In the genomic region with DNA sequence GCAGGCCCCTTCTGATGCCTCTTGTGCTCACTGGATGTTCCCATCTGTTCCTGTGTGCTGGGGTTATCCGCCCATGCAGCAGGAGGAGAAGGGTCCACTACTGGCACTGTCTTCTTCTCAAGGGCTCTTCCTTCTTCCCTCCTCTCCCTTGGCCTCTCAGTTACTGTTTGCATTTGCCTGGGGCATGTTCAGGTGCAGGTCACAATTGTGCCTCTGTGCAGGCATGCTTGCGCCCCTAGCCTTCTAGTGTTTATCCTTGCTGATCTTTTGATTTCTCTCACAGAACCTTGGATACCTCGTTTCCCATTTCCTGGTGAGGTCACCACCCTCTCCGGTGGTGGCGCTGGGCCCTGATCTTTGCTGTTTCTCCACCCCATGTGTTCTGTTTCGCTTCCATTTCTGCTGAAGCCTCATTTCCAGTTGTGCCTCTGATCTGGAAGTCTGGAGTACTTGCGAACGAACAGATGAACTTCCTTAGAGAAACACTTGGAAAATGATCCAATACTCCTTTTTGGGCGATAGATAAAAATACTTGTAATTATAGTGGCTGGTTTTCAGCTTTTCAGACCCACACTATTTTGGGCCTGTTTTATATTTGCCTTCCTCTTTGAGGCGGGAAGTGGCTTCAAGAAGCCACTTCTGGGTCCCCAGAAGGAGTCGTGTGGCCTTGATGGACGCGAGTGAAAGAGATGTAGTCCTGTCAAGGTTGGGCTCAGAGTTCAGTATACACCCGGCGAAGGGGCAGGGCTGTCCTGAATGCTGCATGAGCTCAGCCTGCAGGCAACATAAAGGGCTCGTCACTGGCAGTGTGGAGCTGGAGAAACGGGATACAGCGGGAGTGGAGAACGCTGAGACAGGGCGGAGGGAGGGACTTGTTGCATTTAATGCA, we compare ENCODE assay signal across 16 cellular contexts.
DNase-seq lines count a peak whose midpoint lies in the region; ATAC-seq and TF ChIP-seq lines count a peak whose summit lies in the region.
"Had no signal": no experiment of that assay in that cellular context is flagged by ENCODE, and none has a peak within 500 bp of the region (broad histone marks: within the 10 kb centered on the region; RNA-seq: fewer than 3 reads in every experiment).

No MANE protein-coding gene starts in this region.

- H3K9me2 ChIP-seq in GM23338 (ENCODE audit: insufficient read depth): no peaks in the 10 kb centered on the region

- no peaks in the 10 kb centered on the region for H3K9me3 Mint-ChIP-seq in GM23338
- peaks cover 3 to 13% (median 9%) of the 10 kb centered on the region in 7 donors for H3K9me3 Mint-ChIP-seq in naive B cell
- H3K9me3 Mint-ChIP-seq: immature natural killer cell, WTC11 had no signal

- H2AFZ ChIP-seq in GM23338: no peak overlapping the region; the same call in 1 of the 2 replicates

- H3K27ac ChIP-seq in 22Rv1 (peak overlapping the region; percentile 58), GM23338 (ENCODE audit: low read depth) (no peak overlapping the region)
- H3K27ac ChIP-seq: pancreas had no signal

- H3K36me3 ChIP-seq in GM23338 (ENCODE audit: insufficient read depth): no peaks in the 10 kb centered on the region
- H3K36me3 ChIP-seq: pancreas had no signal

- TF ChIP-seq CTCF in 22Rv1 (IDR thresholded peaks at IDR 0.05) (no peak), GM23338 (conservative IDR thresholded peaks at IDR 0.05; ENCODE audit: low read depth in 2 of 2) (no peak)

- no peak overlapping the region for H3K4me3 ChIP-seq in GM23338
- H3K4me3 ChIP-seq: pancreas had no signal

- H3K36me3 Mint-ChIP-seq in GM23338 (ENCODE audit: low read depth) (no peaks in the 10 kb centered on the region), naive B cell (peaks cover 37 to 42% of the 10 kb centered on the region in 2 donors), T-helper 17 cell (ENCODE audit: low read depth) (peaks cover 6% of the 10 kb centered on the region)
- H3K36me3 Mint-ChIP-seq: activated CD8-positive, alpha-beta memory T cell treated with anti-CD3 and anti-CD28 coated beads, Interleukin-2, amount 10 ng/mL, durations not matched to agents 7 days and 5 days; WTC11 had no signal

- no peaks in the 10 kb centered on the region for H4K20me1 ChIP-seq in GM23338 (replicated peaks; ENCODE audit: insufficient read depth)

- H3K9me3 ChIP-seq in T-helper 17 cell (ENCODE audit: control insufficient read depth, low read length, poor library complexity, severe bottlenecking): no peaks in the 10 kb centered on the region
- H3K9me3 ChIP-seq: pancreas had no signal

- H3F3A ChIP-seq in GM23338 (replicated peaks; ENCODE audit: low read depth): no peaks in the 10 kb centered on the region

- DNase-seq in GM23338 (ENCODE audit: low spot score) (no peak), naive B cell (no peak), T-helper 17 cell (no peak), NCI-H2227 (lab: John Stamatoyannopoulos, UW; ENCODE audit: unreplicated experiment) (no peak)
- DNase-seq: activated CD8-positive, alpha-beta memory T cell treated with anti-CD3 and anti-CD28 coated beads, Interleukin-2, amount 10 ng/mL, durations not matched to agents 7 days and 5 days; activated gamma-delta T cell; immature natural killer cell; Karpas-422; NCI-H1436; pancreas; stimulated activated naive CD8-positive, alpha-beta T cell treated with anti-CD3 and anti-CD28 coated beads, Interleukin-15, amount 100 ng/mL, for 72 hours had no signal

- H3K79me2 ChIP-seq in GM23338 (replicated peaks; ENCODE audit: insufficient read depth): no peaks in the 10 kb centered on the region

- no peak overlapping the region for H3K27ac Mint-ChIP-seq in GM23338
- peak overlapping the region in 5 of 6 donors; percentile 20 to 76 (median 42) for H3K27ac Mint-ChIP-seq in naive B cell
- H3K27ac Mint-ChIP-seq in T-helper 17 cell: no peak overlapping the region
- H3K27ac Mint-ChIP-seq: activated CD8-positive, alpha-beta memory T cell treated with anti-CD3 and anti-CD28 coated beads, Interleukin-2, amount 10 ng/mL, durations not matched to agents 7 days and 5 days; immature natural killer cell; WTC11 had no signal

- ATAC-seq in GM23338 (peak; percentile 36; the same call in 2 of the 3 replicates), esophagus mucosa (peak; percentile 37), naive B cell (ENCODE audit: low read depth in 2 of 2) (no peak), T-helper 17 cell (no peak), HG03108 (IDR thresholded peaks at IDR 0.05; ENCODE audit: unreplicated experiment) (no peak), HG03342 (IDR thresholded peaks at IDR 0.05; ENCODE audit: unreplicated experiment) (no peak)
- ATAC-seq: activated CD8-positive, alpha-beta memory T cell treated with anti-CD3 and anti-CD28 coated beads, Interleukin-2, amount 10 ng/mL, durations not matched to agents 7 days and 5 days; stimulated activated naive CD8-positive, alpha-beta T cell treated with anti-CD3 and anti-CD28 coated beads, Interleukin-15, amount 100 ng/mL, for 72 hours; WTC11 had no signal

- H3K4me2 ChIP-seq in GM23338: no peak overlapping the region

- H3K4me1 Mint-ChIP-seq in GM23338 (no peaks in the 10 kb centered on the region), naive B cell (peaks cover 50 to 58% (median 50%) of the 10 kb centered on the region in 3 donors), T-helper 17 cell (no peaks in the 10 kb centered on the region)
- H3K4me1 Mint-ChIP-seq: activated CD8-positive, alpha-beta memory T cell treated with anti-CD3 and anti-CD28 coated beads, Interleukin-2, amount 10 ng/mL, durations not matched to agents 7 days and 5 days; stimulated activated naive CD8-positive, alpha-beta T cell treated with anti-CD3 and anti-CD28 coated beads, Interleukin-15, amount 100 ng/mL, for 72 hours; WTC11 had no signal

- no peaks in the 10 kb centered on the region for H3K27me3 ChIP-seq in GM23338 (ENCODE audit: insufficient read depth)
- H3K27me3 ChIP-seq: pancreas had no signal

- H3K4me1 ChIP-seq in GM23338 (ENCODE audit: insufficient read depth): no peaks in the 10 kb centered on the region
- H3K4me1 ChIP-seq: pancreas had no signal

- H3K4me3 Mint-ChIP-seq in GM23338 (no peak overlapping the region), naive B cell (peak overlapping the region in 1 of 8 donors; percentile 44), T-helper 17 cell (no peak overlapping the region)
- H3K4me3 Mint-ChIP-seq: activated CD8-positive, alpha-beta memory T cell treated with anti-CD3 and anti-CD28 coated beads, Interleukin-2, amount 10 ng/mL, durations not matched to agents 7 days and 5 days; immature natural killer cell; stimulated activated naive CD8-positive, alpha-beta T cell treated with anti-CD3 and anti-CD28 coated beads, Interleukin-15, amount 100 ng/mL, for 72 hours; WTC11 had no signal

- H3K27me3 Mint-ChIP-seq in GM23338 (ENCODE audit: insufficient read depth, low read depth, poor library complexity): no peaks in the 10 kb centered on the region
- H3K27me3 Mint-ChIP-seq in naive B cell: no peaks in the 10 kb centered on the region
- H3K27me3 Mint-ChIP-seq in T-helper 17 cell: no peaks in the 10 kb centered on the region
- H3K27me3 Mint-ChIP-seq: activated CD8-positive, alpha-beta memory T cell treated with anti-CD3 and anti-CD28 coated beads, Interleukin-2, amount 10 ng/mL, durations not matched to agents 7 days and 5 days; stimulated activated naive CD8-positive, alpha-beta T cell treated with anti-CD3 and anti-CD28 coated beads, Interleukin-15, amount 100 ng/mL, for 72 hours had no signal

TF ChIP-seq in GM23338, 12 proteins besides CTCF, POLR2A, EP300 and RAD21 (continues in another document):
- TF ChIP-seq REST (IDR thresholded peaks at IDR 0.05; ENCODE audit: unreplicated experiment): no peak
- TF ChIP-seq EZH2phosphoT487 (IDR thresholded peaks at IDR 0.05; ENCODE audit: unreplicated experiment): no peak
- TF ChIP-seq CREB1 (CRISPR knock-in tag; IDR thresholded peaks at IDR 0.05; ENCODE audit: low read depth): no peak
- TF ChIP-seq ZNF331 (CRISPR knock-in tag; IDR thresholded peaks at IDR 0.05; ENCODE audit: low read depth): no peak
- TF ChIP-seq NANOG (IDR thresholded peaks at IDR 0.05; ENCODE audit: borderline replicate concordance): no peak
- no peak for TF ChIP-seq EZH2 (IDR thresholded peaks at IDR 0.05; ENCODE audit: low read depth, unreplicated experiment)
- no peak for TF ChIP-seq POLR2AphosphoS5 (IDR thresholded peaks at IDR 0.05; ENCODE audit: low read depth)

Comparison
In these comparisons a context has a peak if more than half of its experiments do, and no peak if none do; other contexts are left out.
1. ATAC-seq: peak in GM23338 (single experiment) and esophagus mucosa (single experiment); none in naive B cell (0 of 2), T-helper 17 cell (single experiment), HG03108 (single experiment) and HG03342 (single experiment).
2. H3K27ac Mint-ChIP-seq: peak in naive B cell (5 of 6); none in GM23338 (single experiment) and T-helper 17 cell (single experiment).